ENCODE assay signal across 21 cellular contexts in the genomic region with DNA sequence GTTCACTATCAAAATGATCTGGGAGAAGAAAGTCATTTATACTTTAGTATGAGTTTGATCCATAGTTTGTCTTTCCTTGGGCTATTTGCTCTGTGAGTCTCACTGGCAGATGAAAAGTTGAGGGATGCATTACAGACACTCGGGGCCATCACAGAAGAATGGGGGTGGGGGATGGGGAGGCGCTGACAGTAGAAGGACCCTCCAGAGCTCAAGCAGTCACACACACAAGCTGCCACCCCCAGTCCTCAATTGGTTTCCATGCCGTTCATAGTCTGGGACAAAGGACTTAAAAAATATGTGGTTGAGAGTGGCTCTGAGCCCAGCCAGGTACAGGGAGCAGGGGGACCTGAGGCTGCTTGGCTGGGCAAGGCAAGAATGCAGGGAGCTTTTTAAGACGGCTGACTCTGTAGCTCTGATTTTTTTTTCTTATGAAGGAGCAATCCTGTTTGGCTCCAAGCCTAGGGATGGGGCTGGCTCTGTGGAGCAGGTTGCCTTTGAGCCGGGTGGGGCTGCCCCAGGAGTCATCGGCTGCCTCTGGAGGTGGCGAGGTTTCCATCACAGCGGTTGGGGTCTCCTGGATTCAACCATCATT. TPM values are rescaled to one million over a fixed set of nuclear protein-coding genes. Genes with fewer than 3 reads are reported as not detected.
DNase-seq lines count a peak whose midpoint lies in the region; ATAC-seq and TF ChIP-seq lines count a peak whose summit lies in the region.
"Had no signal": no experiment of that assay in that cellular context is flagged by ENCODE, and none has a peak within 500 bp of the region (broad histone marks: within the 10 kb centered on the region; RNA-seq: fewer than 3 reads in every experiment).

No MANE protein-coding gene starts in this region.

- H4K20me1 ChIP-seq in IMR-90 (ENCODE audit: insufficient read depth, low read length): peaks cover 4% of the 10 kb centered on the region; the same call in 1 of the 2 replicates

- H4K91ac ChIP-seq in IMR-90 (ENCODE audit: insufficient read depth, low read depth, low read length): no peak overlapping the region

- H4K5ac ChIP-seq in IMR-90 (ENCODE audit: low read depth, low read length): no peak overlapping the region

- dilution Hi-C loops in IMR-90 (cut with HindIII; ENCODE audit: low sequenced_read_pairs, unreplicated experiment): no loop called here

- H3K27ac ChIP-seq in IMR-90 (ENCODE audit: insufficient read depth, low read length): no peak overlapping the region
- H3K27ac ChIP-seq in epithelial cell of prostate: peak overlapping the region; percentile 91
- H3K27ac ChIP-seq: SJCRH30 had no signal

- H2BK15ac ChIP-seq in IMR-90 (ENCODE audit: low read depth, low read length): no peak overlapping the region; the same call in 2 of the 3 replicates

- 0 out of 2 replicates have a peak, but pooled peaks cover 4% of the 10 kb centered on the region for H3K9me1 ChIP-seq in IMR-90 (ENCODE audit: insufficient read depth, low read length)

- H3K4me3 Mint-ChIP-seq in CD14-positive monocyte: no peak overlapping the region
- no peak overlapping the region for H3K4me3 Mint-ChIP-seq in nephron
- H3K4me3 Mint-ChIP-seq: activated B cell treated with CpG ODN at 0.5 μM for 24 hours; stimulated activated naive CD8-positive, alpha-beta T cell treated with anti-CD3 and anti-CD28 coated beads, Interleukin-15, amount 100 ng/mL, for 72 hours; T-cell had no signal

- peaks cover 9 to 19% (median 18%) of the 10 kb centered on the region in 3 donors for H3K27me3 Mint-ChIP-seq in CD14-positive monocyte (ENCODE audit: low read depth in 3 of 3)
- peaks cover 33% of the 10 kb centered on the region for H3K27me3 Mint-ChIP-seq in nephron (ENCODE audit: low read depth)

- no peak for ATAC-seq in IMR-90 (ENCODE audit: low read depth)
- ATAC-seq: stimulated activated naive CD8-positive, alpha-beta T cell treated with anti-CD3 and anti-CD28 coated beads, Interleukin-15, amount 100 ng/mL, for 72 hours; T-cell had no signal

- H3K18ac ChIP-seq in IMR-90 (ENCODE audit: low read depth, low read length): no peak overlapping the region

- DNase-seq in CD14-positive monocyte (ENCODE audit: low spot score): peak; percentile 39
- no peak for DNase-seq in IMR-90
- DNase-seq in epithelial cell of prostate (ENCODE audit: low read depth, low spot score): no peak
- DNase-seq in NCI-H526 treated with DMSO at 0.1 percent for 48 hours (lab: John Stamatoyannopoulos, UW): no peak
- no peak for DNase-seq in activated effector memory CD4-positive, alpha-beta T cell treated with Interleukin-2 at 50 U/mL for 16 hours
- DNase-seq in central memory CD4-positive, alpha-beta T cell: no peak
- DNase-seq: activated B cell treated with CpG ODN at 0.5 μM for 24 hours; activated CD4-positive, alpha-beta T cell treated with anti-CD3 and anti-CD28 coated beads, Interleukin-2, amount 50 U/mL, for 1 hour; activated gamma-delta T cell; activated T-cell treated with anti-CD3 and anti-CD28 coated beads for 4 hours; DMS153; mesenchymal stem cell; NCI-H1092; NCI-H187; NCI-H69; occipital lobe; SJCRH30; stimulated activated naive CD8-positive, alpha-beta T cell treated with anti-CD3 and anti-CD28 coated beads, Interleukin-15, amount 100 ng/mL, for 72 hours had no signal

- peaks cover 2% of the 10 kb centered on the region; the same call in 1 of the 2 replicates for H3K27me3 ChIP-seq in IMR-90 (ENCODE audit: control insufficient read depth, insufficient read depth, low read length)

- no peak overlapping the region for H3K9ac ChIP-seq in IMR-90 (ENCODE audit: low read depth, low read length)

- no CpG with 5 or more reads among the region's 8 CpGs for WGBS in IMR-90 (ENCODE audit: extremely low coverage in 2 of 2, insufficient read length in 1 of 2), 2 experiments

- no peak overlapping the region for H2AFZ ChIP-seq in IMR-90 (replicated peaks; ENCODE audit: low read length, poor library complexity)

- no peak overlapping the region for H2BK120ac ChIP-seq in IMR-90 (ENCODE audit: low read depth, low read length)

- H3K4me1 ChIP-seq in IMR-90 (ENCODE audit: control insufficient read depth, insufficient read depth, low read length): peaks cover 5% of the 10 kb centered on the region; the same call in 1 of the 2 replicates
- H3K4me1 ChIP-seq: SJCRH30 had no signal

- POLR2A ChIA-PET in IMR-90 (lab: Charles Lee; ENCODE audit: unreplicated experiment): no interaction called here

- H3K9me3 Mint-ChIP-seq in CD14-positive monocyte (peaks cover 0 to 2% (median 0%) of the 10 kb centered on the region in 7 donors), nephron (no peaks in the 10 kb centered on the region)
- H3K9me3 Mint-ChIP-seq: activated B cell treated with CpG ODN at 0.5 μM for 24 hours; stimulated activated naive CD8-positive, alpha-beta T cell treated with anti-CD3 and anti-CD28 coated beads, Interleukin-15, amount 100 ng/mL, for 72 hours; T-cell had no signal

- H3K9me3 ChIP-seq in IMR-90 (ENCODE audit: control insufficient read depth, insufficient read depth, low read length): no peaks in the 10 kb centered on the region
- H3K9me3 ChIP-seq: SJCRH30 had no signal

- H3K23ac ChIP-seq in IMR-90 (ENCODE audit: low read depth, low read length): peak overlapping the region; percentile 15; the same call in 1 of the 2 replicates

- no peak overlapping the region for H3K56ac ChIP-seq in IMR-90 (ENCODE audit: extremely low read depth, insufficient read depth, low read length)

- BruUV-seq in IMR-90 (replicated peaks; lab: Mats Ljungman, UMichigan): no TSS peak

- no peak overlapping the region for H3K4ac ChIP-seq in IMR-90 (ENCODE audit: low read depth, low read length)

- H3K36me3 Mint-ChIP-seq in CD14-positive monocyte (no peaks in the 10 kb centered on the region), nephron (ENCODE audit: low read depth) (no peaks in the 10 kb centered on the region)
- H3K36me3 Mint-ChIP-seq: T-cell had no signal

- TF ChIP-seq CTCF in CD14-positive monocyte (IDR thresholded peaks at IDR 0.05): no peak
- no peak for TF ChIP-seq CTCF in IMR-90 (conservative IDR thresholded peaks at IDR 0.05; ENCODE audit: low read depth, low read length)
- no peak for TF ChIP-seq CTCF in nephron (IDR thresholded peaks at IDR 0.05; ENCODE audit: unreplicated experiment in 3 of 3)

- H3K36me3 ChIP-seq in IMR-90 (ENCODE audit: control insufficient read depth, insufficient read depth, low read length): no peaks in the 10 kb centered on the region
- H3K36me3 ChIP-seq: SJCRH30 had no signal

- peaks cover 0 to 33% of the 10 kb centered on the region in 2 experiments; a peak in 2 of 4 replicates for H3K79me1 ChIP-seq in IMR-90 (ENCODE audit: low read depth in 1 of 2, low read length in 2 of 2)

- intact Hi-C loops in CD14-positive monocyte (cut with micrococcal nuclease) (no loop called here), IMR-90 (cut with micrococcal nuclease) (no loop called here)

- CTCF ChIA-PET in IMR-90 (lab: Yijun Ruan, JAX): no interaction called here

- no peak overlapping the region for H2BK5ac ChIP-seq in IMR-90 (ENCODE audit: low read depth, low read length, poor library complexity, severe bottlenecking)

- H3K4me1 Mint-ChIP-seq in CD14-positive monocyte: no peaks in the 10 kb centered on the region
- H3K4me1 Mint-ChIP-seq in nephron: peaks cover 29% of the 10 kb centered on the region
- H3K4me1 Mint-ChIP-seq: activated B cell treated with CpG ODN at 0.5 μM for 24 hours; stimulated activated naive CD8-positive, alpha-beta T cell treated with anti-CD3 and anti-CD28 coated beads, Interleukin-15, amount 100 ng/mL, for 72 hours; T-cell had no signal

- no peak overlapping the region for H3K14ac ChIP-seq in IMR-90 (replicated peaks; ENCODE audit: low read depth, low read length)

- in situ Hi-C loops in IMR-90 (cut with MboI; ENCODE audit: low sequenced_read_pairs): no loop called here

- no peak overlapping the region for H4K8ac ChIP-seq in IMR-90 (ENCODE audit: low read depth in 2 of 2, low read length in 2 of 2)

- H2AK9ac ChIP-seq in IMR-90 (replicated peaks; ENCODE audit: low read depth, low read length, poor library complexity): peak overlapping the region; percentile 45

- H2BK20ac ChIP-seq in IMR-90 (ENCODE audit: low read depth, low read length): no peak overlapping the region

- H3K27ac Mint-ChIP-seq in CD14-positive monocyte (no peak overlapping the region), nephron (peak overlapping the region; percentile 5 to 24 (median 21))
- H3K27ac Mint-ChIP-seq: activated B cell treated with CpG ODN at 0.5 μM for 24 hours, T-cell had no signal

- no peak overlapping the region for H3K4me2 ChIP-seq in IMR-90 (ENCODE audit: low read depth, low read length)

- TF ChIP-seq RAD21 in IMR-90 (IDR thresholded peaks at IDR 0.05; ENCODE audit: low read length): no peak

- peak overlapping the region; percentile 33; the same call in 1 of the 2 replicates for H2AK5ac ChIP-seq in IMR-90 (ENCODE audit: low read depth, low read length)

- no peak overlapping the region for H3K4me3 ChIP-seq in IMR-90 (ENCODE audit: insufficient read depth, low read depth, low read length)
- H3K4me3 ChIP-seq: SJCRH30 had no signal

- TF ChIP-seq POLR2A in IMR-90 (IDR thresholded peaks at IDR 0.05; ENCODE audit: low read depth, low read length): no peak

TF ChIP-seq in IMR-90, 13 proteins besides CTCF, POLR2A, EP300 and RAD21:
- TF ChIP-seq CHD1 (IDR thresholded peaks at IDR 0.05; ENCODE audit: low read depth, low read length) (no peak), MAFK (IDR thresholded peaks at IDR 0.05; ENCODE audit: low read depth, low read length) (no peak), RCOR1 (IDR thresholded peaks at IDR 0.05; ENCODE audit: insufficient replicate concordance, low read length) (no peak), FOS (IDR thresholded peaks at IDR 0.05; ENCODE audit: low read depth, low read length) (no peak), MAZ (IDR thresholded peaks at IDR 0.05; ENCODE audit: borderline replicate concordance, low read depth, low read length) (no peak)
- TF ChIP-seq, protein P1, sequence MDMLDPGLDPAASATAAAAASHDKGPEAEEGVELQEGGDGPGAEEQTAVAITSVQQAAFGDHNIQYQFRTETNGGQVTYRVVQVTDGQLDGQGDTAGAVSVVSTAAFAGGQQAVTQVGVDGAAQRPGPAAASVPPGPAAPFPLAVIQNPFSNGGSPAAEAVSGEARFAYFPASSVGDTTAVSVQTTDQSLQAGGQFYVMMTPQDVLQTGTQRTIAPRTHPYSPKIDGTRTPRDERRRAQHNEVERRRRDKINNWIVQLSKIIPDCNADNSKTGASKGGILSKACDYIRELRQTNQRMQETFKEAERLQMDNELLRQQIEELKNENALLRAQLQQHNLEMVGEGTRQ (IDR thresholded peaks at IDR 0.05; ENCODE audit: low read depth, low read length): no peak

RNA-seq across cellular contexts. Expression of a gene that starts 13.3 kb away (rescaled TPM):
- polyA plus RNA-seq in CD14-positive monocyte (not detected), IMR-90 (2012; rRNA removed) (8.0 and 10.7 TPM in 2 replicates)
- 4.1 and 4.4 TPM in 2 replicates for total RNA-seq in IMR-90 (2012; rRNA removed)
- polyA plus RNA-seq in IMR-90 (2012; cell fraction: cytosol; rRNA removed): 3.8 and 9.8 TPM in 2 replicates
- 20.0 and 34.3 TPM in 2 replicates for polyA plus RNA-seq in IMR-90 (2012; cell fraction: nucleus; rRNA removed; ENCODE audit: low replicate concordance)
- total RNA-seq: activated B cell treated with CpG ODN at 0.5 μM for 24 hours, fibroblast of villous mesenchyme had no signal

Comparison
In these comparisons a context has a peak if more than half of its experiments do, and no peak if none do; other contexts are left out.
1. H3K27ac Mint-ChIP-seq: peak in nephron (3 of 3); none in CD14-positive monocyte (0 of 7).
2. RNA of a gene that starts 13.3 kb away (polyA plus RNA-seq): 3.8 to 34.3 TPM in IMR-90; not detected in CD14-positive monocyte; every median in the first group is over 4 times any median in the second.